ENCODE assay signal across 23 cellular contexts in genomic region chr5:44640945-44641456, GRCh38.
DNase-seq lines count a peak whose midpoint lies in the region; ATAC-seq and TF ChIP-seq lines count a peak whose summit lies in the region.
"Had no signal": no experiment of that assay in that cellular context is flagged by ENCODE, and none has a peak within 500 bp of the region (broad histone marks: within the 10 kb centered on the region; RNA-seq: fewer than 3 reads in every experiment).

No MANE protein-coding gene starts in this region.

- in situ Hi-C loops in G401 (cut with HindIII; ENCODE audit: low sequenced_read_pairs), result no loop called here

- no peak overlapping the region for H3K27ac ChIP-seq in RWPE2 (ENCODE audit: poor library complexity, severe bottlenecking)
- no peak overlapping the region for H3K27ac ChIP-seq in mesenchymal stem cell (ENCODE audit: low read length, poor library complexity, severe bottlenecking)
- no peak overlapping the region for H3K27ac ChIP-seq in spleen
- H3K27ac ChIP-seq: A549; BLaER1 treated with 17β-estradiol and CSF1 and Interleukin-3, amounts not matched to agents 10 nM and 100 nM had no signal

- H2BK5ac ChIP-seq in mesenchymal stem cell (ENCODE audit: low read depth, low read length, poor library complexity, severe bottlenecking), result no peak overlapping the region

- H4K8ac ChIP-seq in mesenchymal stem cell (ENCODE audit: low read length), result no peak overlapping the region

- DNase-seq in RWPE2 (ENCODE audit: low spot score), result peak; percentile 28
- DNase-seq in chondrocyte (ENCODE audit: low spot score), result peak; percentile 68
- DNase-seq in mesenchymal stem cell, result no peak
- peak; percentile 61 for DNase-seq in spleen
- DNase-seq in G401 (ENCODE audit: low spot score), result no peak
- DNase-seq: 8988T; ACHN; AML-193; BE2C; CD4-positive, alpha-beta T cell; CD8-positive, alpha-beta memory T cell; DMS 273 treated with DMSO at 0.1 percent for 48 hours; DMS79; EL; GF-D8; GOT3; HFFc6 had no signal

- H3K9me3 ChIP-seq in RWPE2 (ENCODE audit: severe bottlenecking) (no peaks in the 10 kb centered on the region), mesenchymal stem cell (ENCODE audit: control insufficient read depth, low read length) (no peaks in the 10 kb centered on the region), spleen (peaks cover 0 to 16% (median 2%) of the 10 kb centered on the region in 8 donors)
- H3K9me3 ChIP-seq: A549, BE2C, HAP-1 had no signal

- H2AK5ac ChIP-seq in mesenchymal stem cell (ENCODE audit: low read length, severe bottlenecking), result no peak overlapping the region

- no peak for ATAC-seq in RWPE2 (ENCODE audit: low read depth)
- ATAC-seq in GM19395 (IDR thresholded peaks at IDR 0.05; ENCODE audit: unreplicated experiment), result no peak
- no peak for ATAC-seq in HG02973 (IDR thresholded peaks at IDR 0.05; ENCODE audit: unreplicated experiment)
- ATAC-seq: A549 had no signal

- H3K27ac Mint-ChIP-seq in chondrocyte (ENCODE audit: unreplicated experiment), result no peak overlapping the region
- H3K27ac Mint-ChIP-seq: CD4-positive, alpha-beta T cell; CD8-positive, alpha-beta memory T cell; HFFc6 had no signal

- H2AFZ ChIP-seq in mesenchymal stem cell (ENCODE audit: low read depth, low read length), result no peak overlapping the region

- no peak overlapping the region for H3K4me3 Mint-ChIP-seq in chondrocyte (ENCODE audit: unreplicated experiment)
- H3K4me3 Mint-ChIP-seq: CD14-positive monocyte; CD4-positive, alpha-beta T cell; CD8-positive, alpha-beta memory T cell; HFFc6 had no signal

- peak overlapping the region; percentile 61 for H4K91ac ChIP-seq in mesenchymal stem cell (ENCODE audit: low read length)

- H3K4me3 ChIP-seq in RWPE2 (ENCODE audit: severe bottlenecking) (no peak overlapping the region), mesenchymal stem cell (ENCODE audit: insufficient read depth in 1 of 2, low read depth in 1 of 2, low read length in 2 of 2) (peak overlapping the region in 1 of 2 experiments; percentile 39), spleen (no peak overlapping the region)
- H3K4me3 ChIP-seq: A549; BLaER1 treated with 17β-estradiol and CSF1 and Interleukin-3, amounts not matched to agents 10 nM and 100 nM; HAP-1 had no signal

- no peak overlapping the region for H3K9ac ChIP-seq in mesenchymal stem cell (ENCODE audit: low read length)
- H3K9ac ChIP-seq: BLaER1 treated with 17β-estradiol and CSF1 and Interleukin-3, amounts not matched to agents 10 nM and 100 nM had no signal

- H3K4me1 Mint-ChIP-seq in chondrocyte (ENCODE audit: low read depth), result no peaks in the 10 kb centered on the region
- H3K4me1 Mint-ChIP-seq: CD14-positive monocyte; CD8-positive, alpha-beta memory T cell had no signal

- no peak overlapping the region for H3K4ac ChIP-seq in mesenchymal stem cell (ENCODE audit: low read depth in 1 of 2, low read length in 2 of 2)

- no peak overlapping the region for H2BK12ac ChIP-seq in mesenchymal stem cell (ENCODE audit: low read length in 2 of 2)

- H3K36me3 ChIP-seq in RWPE2 (ENCODE audit: low read depth) (no peaks in the 10 kb centered on the region), mesenchymal stem cell (ENCODE audit: control insufficient read depth in 1 of 2, insufficient read depth in 2 of 2, low read depth in 1 of 2, low read length in 2 of 2) (no peaks in the 10 kb centered on the region), spleen (no peaks in the 10 kb centered on the region)
- H3K36me3 ChIP-seq: BE2C; BLaER1 treated with 17β-estradiol and CSF1 and Interleukin-3, amounts not matched to agents 10 nM and 100 nM; HAP-1 had no signal

- H3K18ac ChIP-seq in mesenchymal stem cell (ENCODE audit: low read depth in 1 of 2, low read length in 2 of 2), result no peak overlapping the region

- H3K27me3 Mint-ChIP-seq in chondrocyte (ENCODE audit: low read depth), result peaks cover 7% of the 10 kb centered on the region
- H3K27me3 Mint-ChIP-seq: CD4-positive, alpha-beta T cell; CD8-positive, alpha-beta memory T cell had no signal

- no peaks in the 10 kb centered on the region for H3K27me3 ChIP-seq in RWPE2 (ENCODE audit: insufficient read depth, poor library complexity, severe bottlenecking)
- no peaks in the 10 kb centered on the region for H3K27me3 ChIP-seq in mesenchymal stem cell (ENCODE audit: control insufficient read depth in 1 of 2, insufficient read depth in 1 of 2, low read length in 2 of 2)
- H3K27me3 ChIP-seq in spleen (replicated peaks in 1 of 7), result no peaks in the 10 kb centered on the region
- H3K27me3 ChIP-seq: BE2C; BLaER1 treated with 17β-estradiol and CSF1 and Interleukin-3, amounts not matched to agents 10 nM and 100 nM had no signal

- no peaks in the 10 kb centered on the region for H3K4me1 ChIP-seq in RWPE2 (ENCODE audit: insufficient read depth, poor library complexity, severe bottlenecking)
- H3K4me1 ChIP-seq in mesenchymal stem cell (ENCODE audit: control insufficient read depth, insufficient read depth, low read depth, low read length), result no peaks in the 10 kb centered on the region
- no peaks in the 10 kb centered on the region for H3K4me1 ChIP-seq in spleen
- H3K4me1 ChIP-seq: A549; BE2C; BLaER1 treated with 17β-estradiol and CSF1 and Interleukin-3, amounts not matched to agents 10 nM and 100 nM; HAP-1 had no signal

- H3K9me3 Mint-ChIP-seq in chondrocyte (ENCODE audit: low read depth), result no peaks in the 10 kb centered on the region

- TF ChIP-seq CTCF in RWPE2 (IDR thresholded peaks at IDR 0.05; ENCODE audit: poor library complexity, severe bottlenecking), result no peak
- TF ChIP-seq CTCF in chondrocyte (IDR thresholded peaks at IDR 0.05), result no peak
- TF ChIP-seq CTCF in spleen (IDR thresholded peaks at IDR 0.05 in 8 of 11, conservative IDR thresholded peaks at IDR 0.05 in 3 of 11), result no peak

- TF ChIP-seq POLR2A in spleen (IDR thresholded peaks at IDR 0.05), result no peak

- no peak overlapping the region for H3K4me2 ChIP-seq in mesenchymal stem cell (ENCODE audit: low read length, poor library complexity, severe bottlenecking)
- H3K4me2 ChIP-seq: A549; BLaER1 treated with 17β-estradiol and CSF1 and Interleukin-3, amounts not matched to agents 10 nM and 100 nM had no signal

- no peak overlapping the region for H2BK120ac ChIP-seq in mesenchymal stem cell (ENCODE audit: low read depth, low read length)

- no peaks in the 10 kb centered on the region for H3K79me1 ChIP-seq in mesenchymal stem cell (replicated peaks; ENCODE audit: low read length, poor library complexity, severe bottlenecking)

- no peak overlapping the region for H3K14ac ChIP-seq in mesenchymal stem cell (ENCODE audit: low read length in 2 of 2)

- intact Hi-C loops in spleen (cut with DNase I; ENCODE audit: low total_unique reads), result no loop called here

- 87% methylated on average over 4 of the region's 5 CpGs for WGBS in mesenchymal stem cell
- 80 to 91% (median 84%) methylated on average over 3 to 5 of the region's 5 CpGs for WGBS in spleen, 5 donors

- no peak overlapping the region for H2BK15ac ChIP-seq in mesenchymal stem cell (ENCODE audit: low read depth, poor library complexity, severe bottlenecking)

- H3K36me3 Mint-ChIP-seq in chondrocyte (ENCODE audit: low read depth), result no peaks in the 10 kb centered on the region
- H3K36me3 Mint-ChIP-seq: CD14-positive monocyte; CD8-positive, alpha-beta memory T cell had no signal

- H3K23ac ChIP-seq in mesenchymal stem cell (ENCODE audit: low read length in 2 of 2), result no peak overlapping the region

Comparison
In these comparisons a context has a peak if more than half of its experiments do, and no peak if none do; other contexts are left out.
1. DNase-seq: peak in RWPE2 (single experiment), chondrocyte (single experiment) and spleen (single experiment); none in mesenchymal stem cell (single experiment) and G401 (single experiment).